ENCODE assay signal across 8 cellular contexts in the genomic region with DNA sequence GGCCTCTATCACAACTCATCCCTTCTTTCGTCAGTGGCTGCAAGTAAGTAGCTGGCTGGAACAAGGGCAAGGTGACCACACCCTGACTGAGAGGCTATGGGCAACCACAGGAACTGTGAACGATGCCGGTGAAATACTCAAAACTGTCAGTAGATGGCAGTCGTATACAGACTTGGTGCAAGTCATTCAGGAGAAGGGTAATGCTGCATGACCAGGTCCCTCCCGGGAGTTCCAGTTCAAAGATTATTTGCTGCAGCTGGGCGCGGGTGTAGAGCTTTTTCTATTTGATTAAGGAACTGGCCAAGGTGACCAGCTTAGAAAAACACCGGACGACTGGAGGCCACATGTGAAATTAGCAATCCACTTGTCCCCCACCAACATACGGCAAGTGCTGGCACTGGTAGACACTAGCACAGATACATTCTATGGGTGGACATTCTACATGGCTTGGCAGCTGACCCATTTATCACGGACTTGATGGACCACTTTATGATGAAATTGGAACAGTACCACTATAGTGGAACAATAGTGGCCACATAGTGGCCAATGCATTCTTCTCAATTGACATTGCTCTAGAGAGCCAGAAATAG.
DNase-seq lines count a peak whose midpoint lies in the region; ATAC-seq lines count a peak whose summit lies in the region.

No MANE protein-coding gene starts in this region.

- H3K27ac ChIP-seq in iPS DF 6.9 (ENCODE audit: low read length): no peak overlapping the region

- H3K9ac ChIP-seq in adipocyte (ENCODE audit: low read length): no peak overlapping the region

- no peaks in the 10 kb centered on the region for H3K4me1 Mint-ChIP-seq in stimulated activated effector memory CD8-positive, alpha-beta T cell treated with anti-CD3 and anti-CD28 coated beads, Interleukin-12 subunit alpha, Interleukin-12 subunit beta, amount 100 ng/mL, for 72 hours

- WGBS in iPS DF 6.9 (ENCODE audit: insufficient coverage, insufficient read length): no CpG with 5 or more reads among the region's 11 CpGs

- no peak overlapping the region for H3K4me3 ChIP-seq in adipocyte (ENCODE audit: low read length)
- no peak overlapping the region for H3K4me3 ChIP-seq in iPS DF 6.9 (ENCODE audit: low read length)

- DNase-seq in NCI-H1436 (lab: John Stamatoyannopoulos, UW) (peak; percentile 26), NCI-H1436 treated with DMSO at 0.1 percent for 48 hours (lab: John Stamatoyannopoulos, UW) (no peak), NCI-H526 treated with DMSO at 0.1 percent for 48 hours (lab: John Stamatoyannopoulos, UW) (peak; percentile 38), adipocyte (ENCODE audit: low read depth) (peak; percentile 85), iPS DF 6.9 (ENCODE audit: low read depth, low spot score) (peak; percentile 75)
- peak in 1 of 2 donors; percentile 53 for DNase-seq in stimulated activated effector memory CD8-positive, alpha-beta T cell treated with anti-CD3 and anti-CD28 coated beads, Interleukin-12 subunit alpha, Interleukin-12 subunit beta, amount 100 ng/mL, for 72 hours (ENCODE audit: low spot score in 2 of 2)

- no peaks in the 10 kb centered on the region for H3K4me1 ChIP-seq in adipocyte (ENCODE audit: control insufficient read depth, insufficient read depth, low read length)
- no peaks in the 10 kb centered on the region for H3K4me1 ChIP-seq in iPS DF 6.9 (ENCODE audit: control insufficient read depth, insufficient read depth, low read length)

- H3K36me3 ChIP-seq in adipocyte (ENCODE audit: control insufficient read depth, insufficient read depth, low read length, severe bottlenecking) (no peaks in the 10 kb centered on the region), iPS DF 6.9 (ENCODE audit: control insufficient read depth, insufficient read depth, low read length) (no peaks in the 10 kb centered on the region)

- no peaks in the 10 kb centered on the region for H3K9me3 Mint-ChIP-seq in stimulated activated effector memory CD8-positive, alpha-beta T cell treated with anti-CD3 and anti-CD28 coated beads, Interleukin-12 subunit alpha, Interleukin-12 subunit beta, amount 100 ng/mL, for 72 hours

- H3K27ac Mint-ChIP-seq in stimulated activated effector memory CD8-positive, alpha-beta T cell treated with anti-CD3 and anti-CD28 coated beads, Interleukin-12 subunit alpha, Interleukin-12 subunit beta, amount 100 ng/mL, for 72 hours: no peak overlapping the region

- H3K27me3 ChIP-seq in adipocyte (replicated peaks; ENCODE audit: control insufficient read depth, insufficient read depth, low read length): peaks cover 13% of the 10 kb centered on the region
- no peaks in the 10 kb centered on the region for H3K27me3 ChIP-seq in iPS DF 6.9 (ENCODE audit: control insufficient read depth, insufficient read depth, low read length)

- H3K9me3 ChIP-seq in adipocyte (ENCODE audit: control insufficient read depth, low read length): no peaks in the 10 kb centered on the region
- no peaks in the 10 kb centered on the region for H3K9me3 ChIP-seq in iPS DF 6.9 (ENCODE audit: control insufficient read depth, insufficient read depth, low read length)

- no peaks in the 10 kb centered on the region for H3K36me3 Mint-ChIP-seq in stimulated activated effector memory CD8-positive, alpha-beta T cell treated with anti-CD3 and anti-CD28 coated beads, Interleukin-12 subunit alpha, Interleukin-12 subunit beta, amount 100 ng/mL, for 72 hours

- no peak overlapping the region for H3K4me3 Mint-ChIP-seq in stimulated activated effector memory CD8-positive, alpha-beta T cell treated with anti-CD3 and anti-CD28 coated beads, Interleukin-12 subunit alpha, Interleukin-12 subunit beta, amount 100 ng/mL, for 72 hours

- ATAC-seq in GM19467 (IDR thresholded peaks at IDR 0.05; ENCODE audit: unreplicated experiment): peak; percentile 98
- ATAC-seq in HG03378 (IDR thresholded peaks at IDR 0.05; ENCODE audit: unreplicated experiment): peak; percentile 98
- ATAC-seq in stimulated activated effector memory CD8-positive, alpha-beta T cell treated with anti-CD3 and anti-CD28 coated beads, Interleukin-12 subunit alpha, Interleukin-12 subunit beta, amount 100 ng/mL, for 72 hours: peak; percentile 49
